ENCODE assay signal across 20 cellular contexts in genomic region chr3:48679416-48680380, GRCh38. TPM values are rescaled to one million over a fixed set of nuclear protein-coding genes. Genes with fewer than 3 reads are reported as not detected.
DNase-seq lines count a peak whose midpoint lies in the region; ATAC-seq and TF ChIP-seq lines count a peak whose summit lies in the region.
"Had no signal": no experiment of that assay in that cellular context is flagged by ENCODE, and none has a peak within 500 bp of the region (broad histone marks: within the 10 kb centered on the region; RNA-seq: fewer than 3 reads in every experiment).

No MANE protein-coding gene starts in this region.

- DNase-seq in activated naive CD4-positive, alpha-beta T cell treated with anti-CD3 and anti-CD28 coated beads, Interleukin-2, amount 10 ng/mL, durations not matched to agents 7 days and 5 days: no peak
- DNase-seq in activated naive CD4-positive, alpha-beta T cell treated with anti-CD3 and anti-CD28 coated beads, Interleukin-2, amount 50 U/mL, for 16 hours: no peak
- DNase-seq in RWPE2 (ENCODE audit: low spot score) (peak; percentile 45), posterior vena cava (ENCODE audit: low spot score) (peak; percentile 55), NCI-H1048 (lab: John Stamatoyannopoulos, UW) (no peak), right atrium auricular region (ENCODE audit: low spot score) (no peak)
- DNase-seq: activated naive CD4-positive, alpha-beta T cell; CD4-positive, alpha-beta T cell; DND-41; H9; lower lobe of right lung; NCI-H1092; NCI-H526; psoas muscle; stimulated activated naive CD8-positive, alpha-beta T cell treated with anti-CD3 and anti-CD28 coated beads, Interleukin-15, amount 100 ng/mL, for 72 hours had no signal

- intact Hi-C loops in posterior vena cava (cut with DNase I): loop anchor here (10.0 kb wide), 2 partner anchors 215 to 485 kb away; partner anchors contain the start of gene CCDC71 (in 1 of the 2)

- H3K27ac Mint-ChIP-seq in activated naive CD4-positive, alpha-beta T cell treated with anti-CD3 and anti-CD28 coated beads, Interleukin-2, amount 10 ng/mL, durations not matched to agents 7 days and 5 days: peak overlapping the region; percentile 69
- H3K27ac Mint-ChIP-seq: CD4-positive, alpha-beta T cell; natural killer cell treated with Interleukin-12 subunit alpha and Interleukin-12 subunit beta and Interleukin-15 and Interleukin-18, amount 100 ng/mL, for 72 hours had no signal

- H3K4me3 Mint-ChIP-seq in activated naive CD4-positive, alpha-beta T cell treated with anti-CD3 and anti-CD28 coated beads, Interleukin-2, amount 10 ng/mL, durations not matched to agents 7 days and 5 days: no peak overlapping the region
- H3K4me3 Mint-ChIP-seq: natural killer cell treated with Interleukin-12 subunit alpha and Interleukin-12 subunit beta and Interleukin-15 and Interleukin-18, amount 100 ng/mL, for 72 hours; stimulated activated naive CD8-positive, alpha-beta T cell treated with anti-CD3 and anti-CD28 coated beads, Interleukin-15, amount 100 ng/mL, for 72 hours had no signal

- no peak for ATAC-seq in RWPE2 (ENCODE audit: low read depth)
- ATAC-seq: gastroesophageal sphincter; lower lobe of right lung; natural killer cell treated with Interleukin-12 subunit alpha and Interleukin-12 subunit beta and Interleukin-15 and Interleukin-18, amount 100 ng/mL, for 72 hours; psoas muscle; stimulated activated naive CD8-positive, alpha-beta T cell treated with anti-CD3 and anti-CD28 coated beads, Interleukin-15, amount 100 ng/mL, for 72 hours had no signal

- H3K27me3 ChIP-seq in RWPE2 (ENCODE audit: insufficient read depth, poor library complexity, severe bottlenecking) (no peaks in the 10 kb centered on the region), right atrium auricular region (no peaks in the 10 kb centered on the region)
- H3K27me3 ChIP-seq: gastroesophageal sphincter had no signal

- H3K27ac ChIP-seq in RWPE2 (ENCODE audit: poor library complexity, severe bottlenecking) (no peak overlapping the region), right atrium auricular region (no peak overlapping the region)
- H3K27ac ChIP-seq: coronary artery, gastroesophageal sphincter, lower lobe of right lung, PC-9, psoas muscle had no signal

- peaks cover 58% of the 10 kb centered on the region for H3K36me3 Mint-ChIP-seq in activated naive CD4-positive, alpha-beta T cell treated with anti-CD3 and anti-CD28 coated beads, Interleukin-2, amount 10 ng/mL, durations not matched to agents 7 days and 5 days
- H3K36me3 Mint-ChIP-seq: natural killer cell treated with Interleukin-12 subunit alpha and Interleukin-12 subunit beta and Interleukin-15 and Interleukin-18, amount 100 ng/mL, for 72 hours had no signal

- no peaks in the 10 kb centered on the region for H3K9me3 Mint-ChIP-seq in activated naive CD4-positive, alpha-beta T cell treated with anti-CD3 and anti-CD28 coated beads, Interleukin-2, amount 10 ng/mL, durations not matched to agents 7 days and 5 days
- H3K9me3 Mint-ChIP-seq: CD4-positive, alpha-beta T cell; H9; natural killer cell treated with Interleukin-12 subunit alpha and Interleukin-12 subunit beta and Interleukin-15 and Interleukin-18, amount 100 ng/mL, for 72 hours; stimulated activated naive CD8-positive, alpha-beta T cell treated with anti-CD3 and anti-CD28 coated beads, Interleukin-15, amount 100 ng/mL, for 72 hours had no signal

- no peaks in the 10 kb centered on the region for H3K27me3 Mint-ChIP-seq in activated naive CD4-positive, alpha-beta T cell treated with anti-CD3 and anti-CD28 coated beads, Interleukin-2, amount 10 ng/mL, durations not matched to agents 7 days and 5 days
- H3K27me3 Mint-ChIP-seq: CD4-positive, alpha-beta T cell; natural killer cell treated with Interleukin-12 subunit alpha and Interleukin-12 subunit beta and Interleukin-15 and Interleukin-18, amount 100 ng/mL, for 72 hours; stimulated activated naive CD8-positive, alpha-beta T cell treated with anti-CD3 and anti-CD28 coated beads, Interleukin-15, amount 100 ng/mL, for 72 hours had no signal

- H3K4me1 ChIP-seq in RWPE2 (ENCODE audit: insufficient read depth, poor library complexity, severe bottlenecking) (peaks cover 12% of the 10 kb centered on the region), right atrium auricular region (peaks cover 0 to 20% of the 10 kb centered on the region in 2 donors)

- TF ChIP-seq CTCF in RWPE2 (IDR thresholded peaks at IDR 0.05; ENCODE audit: poor library complexity, severe bottlenecking) (no peak), right atrium auricular region (IDR thresholded peaks at IDR 0.05) (no peak)

- peaks cover 43% of the 10 kb centered on the region for H3K4me1 Mint-ChIP-seq in activated naive CD4-positive, alpha-beta T cell treated with anti-CD3 and anti-CD28 coated beads, Interleukin-2, amount 10 ng/mL, durations not matched to agents 7 days and 5 days

- H3K4me3 ChIP-seq in RWPE2 (ENCODE audit: severe bottlenecking) (no peak overlapping the region), right atrium auricular region (no peak overlapping the region)
- H3K4me3 ChIP-seq: coronary artery, gastroesophageal sphincter, lower lobe of right lung, PC-9, psoas muscle had no signal

- CTCF ChIA-PET in activated naive CD4-positive, alpha-beta T cell treated with anti-CD3 and anti-CD28 coated beads, Interleukin-2, amount 10 ng/mL, durations not matched to agents 7 days and 5 days (lab: Charles Lee): no interaction called here

- peaks cover 80% of the 10 kb centered on the region for H3K36me3 ChIP-seq in RWPE2 (ENCODE audit: low read depth)
- peaks cover 59% of the 10 kb centered on the region for H3K36me3 ChIP-seq in right atrium auricular region

- H3K9me3 ChIP-seq in RWPE2 (ENCODE audit: severe bottlenecking): no peaks in the 10 kb centered on the region
- H3K9me3 ChIP-seq in right atrium auricular region: no peaks in the 10 kb centered on the region
- H3K9me3 ChIP-seq: gastroesophageal sphincter, lower lobe of right lung, psoas muscle had no signal

RNA-seq across cellular contexts. Expression of gene NCKIPSD, which starts 6.0 kb away (rescaled TPM):
- total RNA-seq in posterior vena cava: 10 to 100 TPM; 14.0 to 19.8 TPM
- 10 to 100 TPM; 51.7 to 97.7 TPM for total RNA-seq in right atrium auricular region

RNA-seq across cellular contexts. Expression of gene CELSR3, which starts 17.0 kb away (rescaled TPM):
- total RNA-seq in posterior vena cava (under 1 TPM; 0.65 to 0.67 TPM), right atrium auricular region (under 1 TPM; 0.11 to 0.59 TPM)

RNA-seq across cellular contexts. Expression of gene IP6K2, which starts 37.3 kb away (rescaled TPM):
- total RNA-seq in posterior vena cava (10 to 100 TPM; 24.6 to 33.1 TPM), right atrium auricular region (10 to 100 TPM; 35.7 to 39.6 TPM)

RNA-seq across cellular contexts. Expression of gene SLC26A6, which starts 44.4 kb away (rescaled TPM):
- total RNA-seq in posterior vena cava: 10 to 100 TPM in 1 of 2 donors, 1 to 10 TPM in 1; 7.0 to 11.7 TPM
- 10 to 100 TPM in 1 of 2 donors, 1 to 10 TPM in 1; 9.6 to 10.1 TPM for total RNA-seq in right atrium auricular region

RNA-seq across cellular contexts. Expression of gene TMEM89, which starts 58.1 kb away (rescaled TPM):
- total RNA-seq in posterior vena cava (not detected), right atrium auricular region (not detected)
- total RNA-seq: CD4-positive, alpha-beta T cell; gastroesophageal sphincter; lower lobe of right lung; natural killer cell treated with Interleukin-12 subunit alpha and Interleukin-12 subunit beta and Interleukin-15 and Interleukin-18, amount 100 ng/mL, for 72 hours; PC-9; psoas muscle; urinary bladder had no signal

Comparison
In these comparisons a context has a peak if more than half of its experiments do, and no peak if none do; other contexts are left out.
1. DNase-seq: peak in RWPE2 (single experiment) and posterior vena cava (single experiment); none in activated naive CD4-positive, alpha-beta T cell treated with anti-CD3 and anti-CD28 coated beads, Interleukin-2, amount 10 ng/mL, durations not matched to agents 7 days and 5 days (single experiment), activated naive CD4-positive, alpha-beta T cell treated with anti-CD3 and anti-CD28 coated beads, Interleukin-2, amount 50 U/mL, for 16 hours (single experiment), NCI-H1048 (single experiment) and right atrium auricular region (single experiment).